ENCODE assay signal across 8 cellular contexts in the genomic region with DNA sequence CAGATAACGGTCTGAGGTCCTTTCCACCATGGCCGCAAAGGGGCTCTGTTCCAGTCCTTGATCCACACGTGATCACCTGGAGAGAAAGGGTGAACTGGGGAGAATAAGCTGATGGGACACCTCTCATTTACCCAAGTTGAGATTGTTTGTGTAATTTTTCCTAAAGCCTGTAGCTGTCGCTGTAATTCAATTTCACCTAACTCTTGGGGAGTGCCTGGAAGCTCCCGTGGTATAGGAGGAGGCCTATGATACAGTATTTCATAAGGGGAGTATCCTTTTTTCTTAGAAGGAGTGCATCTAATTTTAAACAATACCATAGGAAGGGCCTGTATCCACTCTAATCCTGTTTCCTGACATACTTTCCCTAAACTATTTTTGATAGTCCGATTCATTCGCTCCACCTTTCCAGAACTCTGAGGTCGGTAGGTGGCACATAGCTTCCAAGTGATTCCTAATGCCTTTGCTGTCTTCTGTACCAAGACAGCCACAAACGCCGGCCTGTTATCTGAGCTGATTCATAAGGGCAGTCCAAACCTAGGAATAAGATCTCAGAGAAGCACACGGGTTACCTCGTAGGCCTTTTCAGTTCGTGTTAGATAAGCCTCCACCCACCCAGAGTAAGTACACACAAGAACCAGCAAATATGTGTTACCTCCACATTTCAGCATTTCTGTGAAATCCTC.
DNase-seq lines count a peak whose midpoint lies in the region; TF ChIP-seq lines count a peak whose summit lies in the region.
"Not testable (repeated sequence)": the region's sequence is repeated elsewhere in the genome, so short reads cannot be mapped to it uniquely, and the experiment has no call there.

No MANE protein-coding gene starts in this region.

- DNase-seq in Ammon's horn (ENCODE audit: low spot score): peak; percentile 6
- peak; percentile 35 for DNase-seq in GM23248
- peak; percentile 12 for DNase-seq in NB4 (ENCODE audit: low read depth)
- DNase-seq in NCI-H748 (lab: John Stamatoyannopoulos, UW; ENCODE audit: unreplicated experiment): peak; percentile 29
- DNase-seq in SK-N-SH; chondrocyte (ENCODE audit: low spot score); glutamatergic neuron; progenitor cell of endocrine pancreas (ENCODE audit: low spot score, unreplicated experiment): not testable (repeated sequence)

- not testable (repeated sequence) for H3K9me3 Mint-ChIP-seq in chondrocyte (ENCODE audit: low read depth); glutamatergic neuron (ENCODE audit: unreplicated experiment)
- peaks cover 22% of the 10 kb centered on the region for H3K9me3 Mint-ChIP-seq in progenitor cell of endocrine pancreas (ENCODE audit: low read depth)

- in situ Hi-C loops in GM23248 (cut with MboI): not testable (repeated sequence)

- not testable (repeated sequence) for H3K4me3 ChIP-seq in GM23248; NB4 (ENCODE audit: low read depth, low read length); SK-N-SH (ENCODE audit: low read depth in 2 of 2, low read length in 1 of 2)

- 73 to 78% methylated on average over 13 of the region's 13 CpGs for WGBS in GM23248 (ENCODE audit: low coverage in 1 of 2, low lambda C conversion rate in 2 of 2, missing lambda C conversion rate in 2 of 2), 2 experiments
- 76% methylated on average over 12 of the region's 13 CpGs for WGBS in SK-N-SH (ENCODE audit: low lambda C conversion rate)

- not testable (repeated sequence) for H4K20me1 ChIP-seq in GM23248 (ENCODE audit: insufficient read depth); SK-N-SH (ENCODE audit: insufficient read depth)

- H3K27ac Mint-ChIP-seq in chondrocyte (ENCODE audit: unreplicated experiment); glutamatergic neuron (ENCODE audit: unreplicated experiment); progenitor cell of endocrine pancreas: not testable (repeated sequence)

- H3K27me3 Mint-ChIP-seq in chondrocyte (ENCODE audit: low read depth); glutamatergic neuron (ENCODE audit: unreplicated experiment); progenitor cell of endocrine pancreas: not testable (repeated sequence)

- not testable (repeated sequence) for H3K4me1 ChIP-seq in GM23248 (ENCODE audit: insufficient read depth); SK-N-SH (ENCODE audit: control insufficient read depth in 1 of 2, insufficient read depth in 2 of 2, low read depth in 1 of 2, low read length in 1 of 2)

- not testable (repeated sequence) for H3K9me2 ChIP-seq in GM23248 (ENCODE audit: insufficient read depth); SK-N-SH

- H3K9ac ChIP-seq in GM23248, SK-N-SH: not testable (repeated sequence)

- TF ChIP-seq RAD21 in SK-N-SH (IDR thresholded peaks at IDR 0.05; ENCODE audit: low read length): not testable (repeated sequence)

- not testable (repeated sequence) for H2AFZ ChIP-seq in GM23248; SK-N-SH (ENCODE audit: low read depth)

- not testable (repeated sequence) for H3F3A ChIP-seq in GM23248 (ENCODE audit: insufficient read depth); SK-N-SH (replicated peaks; ENCODE audit: insufficient read depth)

- not testable (repeated sequence) for H3K4me3 Mint-ChIP-seq in chondrocyte (ENCODE audit: unreplicated experiment); glutamatergic neuron (ENCODE audit: unreplicated experiment); progenitor cell of endocrine pancreas (ENCODE audit: low read depth)

- H3K27ac ChIP-seq in GM23248; SK-N-SH (ENCODE audit: low read depth in 2 of 2, low read length in 1 of 2): not testable (repeated sequence)

- CTCF ChIA-PET in SK-N-SH (lab: Yijun Ruan, JAX): interaction anchor here (0.7 to 3.7 kb wide), 5 partner anchors 9 to 50 kb away, joined by 3 to 18 read pairs (median 4); no protein-coding TSS in a partner anchor

- H3K36me3 ChIP-seq in GM23248 (ENCODE audit: low read depth); SK-N-SH (replicated peaks in 1 of 2; ENCODE audit: control insufficient read depth in 1 of 2, insufficient read depth in 2 of 2, low read length in 1 of 2): not testable (repeated sequence)

- not testable (repeated sequence) for H3K27me3 ChIP-seq in GM23248 (replicated peaks; ENCODE audit: insufficient read depth); SK-N-SH (ENCODE audit: insufficient read depth)

- not testable (repeated sequence) for TF ChIP-seq POLR2A in NB4 (IDR thresholded peaks at IDR 0.05; ENCODE audit: extremely low read depth, insufficient read length)

- H3K36me3 Mint-ChIP-seq in chondrocyte (ENCODE audit: low read depth); glutamatergic neuron (ENCODE audit: unreplicated experiment); progenitor cell of endocrine pancreas (ENCODE audit: insufficient read depth): not testable (repeated sequence)

- TF ChIP-seq CTCF in NB4 (IDR thresholded peaks at IDR 0.05; ENCODE audit: low read depth, low read length): not testable (repeated sequence)
- peak; percentile 33; the same call in 1 of the 2 replicates for TF ChIP-seq CTCF in SK-N-SH (IDR thresholded peaks at IDR 0.05)
- peak; percentile 65 for TF ChIP-seq CTCF in chondrocyte (IDR thresholded peaks at IDR 0.05)
- TF ChIP-seq CTCF in glutamatergic neuron (IDR thresholded peaks at IDR 0.05; ENCODE audit: partially characterized antibody, unreplicated experiment): peak; percentile 19
- peak; percentile 32 for TF ChIP-seq CTCF in progenitor cell of endocrine pancreas (IDR thresholded peaks at IDR 0.05; ENCODE audit: unreplicated experiment)

- peaks cover 14% of the 10 kb centered on the region for H3K4me1 Mint-ChIP-seq in chondrocyte (ENCODE audit: low read depth)
- not testable (repeated sequence) for H3K4me1 Mint-ChIP-seq in glutamatergic neuron (ENCODE audit: low read depth, unreplicated experiment); progenitor cell of endocrine pancreas (ENCODE audit: low read depth)

- not testable (repeated sequence) for H3K9me3 ChIP-seq in GM23248 (ENCODE audit: low read depth); SK-N-SH

- not testable (repeated sequence) for H3K4me2 ChIP-seq in GM23248 (ENCODE audit: unreplicated experiment); SK-N-SH

- not testable (repeated sequence) for H3K79me2 ChIP-seq in GM23248 (ENCODE audit: insufficient read depth); SK-N-SH (ENCODE audit: insufficient read depth)

- not testable (repeated sequence) for TF ChIP-seq EP300 in SK-N-SH (IDR thresholded peaks at IDR 0.05; ENCODE audit: borderline replicate concordance in 1 of 2, low read depth in 1 of 2, low read length in 1 of 2)

- POLR2A ChIA-PET in SK-N-SH (lab: Yijun Ruan, JAX): not testable (repeated sequence)
